Comparison of ENCODE assay signal across 14 cellular contexts in the genomic region with DNA sequence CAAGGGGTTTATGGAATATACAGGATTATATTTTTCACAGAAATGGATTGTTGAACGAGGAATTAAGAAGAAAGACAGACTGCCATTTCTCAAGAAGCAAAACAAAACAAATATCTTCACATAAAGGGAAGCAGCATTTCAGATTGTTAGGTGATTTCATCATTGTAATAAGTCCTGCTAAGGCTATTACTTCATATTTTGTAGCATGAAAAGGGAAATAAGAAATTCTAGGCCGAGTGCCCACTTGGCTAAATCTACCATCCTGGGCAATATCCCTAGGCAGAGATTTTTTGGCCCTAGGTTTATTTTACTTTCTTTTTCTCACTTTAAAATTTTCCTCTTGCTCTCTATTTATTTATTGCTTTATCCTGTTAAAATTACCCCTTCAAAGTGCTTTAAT.
DNase-seq lines count a peak whose midpoint lies in the region; ATAC-seq and TF ChIP-seq lines count a peak whose summit lies in the region.
"Had no signal": no experiment of that assay in that cellular context is flagged by ENCODE, and none has a peak within 500 bp of the region (broad histone marks: within the 10 kb centered on the region; RNA-seq: fewer than 3 reads in every experiment).

No MANE protein-coding gene starts in this region.

- H3K36me3 Mint-ChIP-seq in endodermal cell (ENCODE audit: low read depth), result no peaks in the 10 kb centered on the region
- H3K36me3 Mint-ChIP-seq in stimulated activated naive B cell treated with anti-CD40 and anti-IgM and Interleukin-4, amounts not matched to agents 10 μg/mL and 1 μg/mL and 100 μg/mL, for 72 hours, result no peaks in the 10 kb centered on the region
- H3K36me3 Mint-ChIP-seq: natural killer cell had no signal

- H3K9ac ChIP-seq in endodermal cell (ENCODE audit: extremely low read depth, low read length, poor library complexity, severe bottlenecking), result no peak overlapping the region
- no peak overlapping the region for H3K9ac ChIP-seq in smooth muscle cell (ENCODE audit: low read depth)

- H3K4me1 Mint-ChIP-seq in endodermal cell, result no peaks in the 10 kb centered on the region
- no peaks in the 10 kb centered on the region for H3K4me1 Mint-ChIP-seq in stimulated activated naive B cell treated with anti-CD40 and anti-IgM and Interleukin-4, amounts not matched to agents 10 μg/mL and 1 μg/mL and 100 μg/mL, for 72 hours
- H3K4me1 Mint-ChIP-seq: natural killer cell had no signal

- H3K27ac Mint-ChIP-seq in endodermal cell, result no peak overlapping the region
- no peak overlapping the region for H3K27ac Mint-ChIP-seq in stimulated activated naive B cell treated with anti-CD40 and anti-IgM and Interleukin-4, amounts not matched to agents 10 μg/mL and 1 μg/mL and 100 μg/mL, for 72 hours
- H3K27ac Mint-ChIP-seq: CD4-positive, alpha-beta T cell; natural killer cell had no signal

- no peaks in the 10 kb centered on the region for H3K27me3 Mint-ChIP-seq in endodermal cell (ENCODE audit: insufficient read depth)
- H3K27me3 Mint-ChIP-seq in stimulated activated naive B cell treated with anti-CD40 and anti-IgM and Interleukin-4, amounts not matched to agents 10 μg/mL and 1 μg/mL and 100 μg/mL, for 72 hours, result no peaks in the 10 kb centered on the region
- H3K27me3 Mint-ChIP-seq: CD4-positive, alpha-beta T cell had no signal

- H3K9me3 Mint-ChIP-seq in endodermal cell, result no peaks in the 10 kb centered on the region
- H3K9me3 Mint-ChIP-seq in stimulated activated naive B cell treated with anti-CD40 and anti-IgM and Interleukin-4, amounts not matched to agents 10 μg/mL and 1 μg/mL and 100 μg/mL, for 72 hours, result no peaks in the 10 kb centered on the region
- H3K9me3 Mint-ChIP-seq: CD4-positive, alpha-beta T cell had no signal

- no peak overlapping the region for H3K4me3 Mint-ChIP-seq in endodermal cell
- H3K4me3 Mint-ChIP-seq in stimulated activated naive B cell treated with anti-CD40 and anti-IgM and Interleukin-4, amounts not matched to agents 10 μg/mL and 1 μg/mL and 100 μg/mL, for 72 hours, result no peak overlapping the region
- H3K4me3 Mint-ChIP-seq: CD4-positive, alpha-beta T cell; natural killer cell had no signal

- peaks cover 9% of the 10 kb centered on the region for H4K20me1 ChIP-seq in smooth muscle cell (ENCODE audit: low read depth)

- no peaks in the 10 kb centered on the region for H3K27me3 ChIP-seq in ovary
- H3K27me3 ChIP-seq in endodermal cell (ENCODE audit: control insufficient read depth, insufficient read depth, low read length, poor library complexity, severe bottlenecking), result no peaks in the 10 kb centered on the region
- H3K27me3 ChIP-seq in smooth muscle cell (ENCODE audit: low read depth), result no peaks in the 10 kb centered on the region
- H3K27me3 ChIP-seq: heart right ventricle, testis had no signal

- TF ChIP-seq POLR2A in ovary (IDR thresholded peaks at IDR 0.05), result no peak

- no peaks in the 10 kb centered on the region for H3F3A ChIP-seq in smooth muscle cell (ENCODE audit: low read depth)

- ATAC-seq in SK-N-SH treated with all-trans-retinoic acid at 6 μM for 48 hours (peak; percentile 61), GM19324 (IDR thresholded peaks at IDR 0.05; ENCODE audit: low FRiP score, unreplicated experiment) (no peak)
- ATAC-seq in stimulated activated naive B cell treated with anti-CD40 and anti-IgM and Interleukin-4, amounts not matched to agents 10 μg/mL and 1 μg/mL and 100 μg/mL, for 72 hours (replicated peaks), result no peak
- ATAC-seq: K562, natural killer cell had no signal

- intact Hi-C loops in ovary (cut with DNase I), result no loop called here

- H3K9me3 ChIP-seq in ovary (no peaks in the 10 kb centered on the region), endodermal cell (ENCODE audit: control insufficient read depth, low read length) (no peaks in the 10 kb centered on the region), smooth muscle cell (replicated peaks; ENCODE audit: low read depth) (no peaks in the 10 kb centered on the region)
- H3K9me3 ChIP-seq: heart right ventricle, testis had no signal

- no peak for TF ChIP-seq EP300 in ovary (IDR thresholded peaks at IDR 0.05)

- H2AFZ ChIP-seq in smooth muscle cell (ENCODE audit: low read depth), result no peak overlapping the region

- H3K4me1 ChIP-seq in ovary (ENCODE audit: insufficient read depth), result no peaks in the 10 kb centered on the region
- H3K4me1 ChIP-seq in endodermal cell (ENCODE audit: control insufficient read depth, insufficient read depth, low read length), result no peaks in the 10 kb centered on the region
- no peaks in the 10 kb centered on the region for H3K4me1 ChIP-seq in smooth muscle cell (ENCODE audit: low read depth)
- H3K4me1 ChIP-seq: testis had no signal

- H3K4me2 ChIP-seq in smooth muscle cell, result no peak overlapping the region

- DNase-seq in ELR (ENCODE audit: low read depth) (peak; percentile 7), fibroblast of peridontal ligament (ENCODE audit: extremely low read depth) (peak; percentile 94), ovary (peak in 3 of 5 donors; percentile 23 to 46 (median 36)), endodermal cell (no peak), smooth muscle cell (lab: John Stamatoyannopoulos, UW; ENCODE audit: unreplicated experiment) (no peak)
- no peak for DNase-seq in stimulated activated naive B cell treated with anti-CD40 and anti-IgM and Interleukin-4, amounts not matched to agents 10 μg/mL and 1 μg/mL and 100 μg/mL, for 72 hours
- DNase-seq: CD4-positive, alpha-beta T cell; heart right ventricle; natural killer cell; stimulated activated CD4-positive, alpha-beta T cell treated with anti-CD3 and anti-CD28 coated beads, Interleukin-4, amount 100 ng/mL, for 24 hours; testis had no signal

- TF ChIP-seq CTCF in ovary (IDR thresholded peaks at IDR 0.05) (no peak), endodermal cell (conservative IDR thresholded peaks at IDR 0.05) (no peak), smooth muscle cell (IDR thresholded peaks at IDR 0.05; ENCODE audit: borderline replicate concordance, insufficient read depth, poor library complexity, severe bottlenecking) (no peak)

- no peak overlapping the region for H3K4me3 ChIP-seq in ovary
- H3K4me3 ChIP-seq in endodermal cell (ENCODE audit: low read length), result no peak overlapping the region
- no peak overlapping the region for H3K4me3 ChIP-seq in smooth muscle cell
- H3K4me3 ChIP-seq: heart right ventricle, K562, testis had no signal

- peaks cover 37% of the 10 kb centered on the region for H3K79me2 ChIP-seq in smooth muscle cell (ENCODE audit: low read depth)

- WGBS in ovary, 3 donors, result 10 to 17% (median 12%) methylated on average over 2 of the region's 2 CpGs
- 83% methylated on average over 2 of the region's 2 CpGs; no CpG with 5 or more reads in 1 of the 2 experiments for WGBS in endodermal cell (ENCODE audit: insufficient coverage in 1 of 2, insufficient read length in 1 of 2), 2 experiments
- WGBS in smooth muscle cell (ENCODE audit: low lambda C conversion rate), result 99% methylated on average over 2 of the region's 2 CpGs

- H3K27ac ChIP-seq in ovary (peak overlapping the region in 1 of 2 donors; percentile 26), endodermal cell (ENCODE audit: low read depth, low read length) (no peak overlapping the region), smooth muscle cell (ENCODE audit: low read depth) (no peak overlapping the region)

- no peaks in the 10 kb centered on the region for H3K36me3 ChIP-seq in ovary
- H3K36me3 ChIP-seq in endodermal cell (ENCODE audit: control insufficient read depth, insufficient read depth, low read length), result no peaks in the 10 kb centered on the region
- no peaks in the 10 kb centered on the region for H3K36me3 ChIP-seq in smooth muscle cell (ENCODE audit: low read depth)
- H3K36me3 ChIP-seq: heart right ventricle had no signal

TF ChIP-seq in SK-N-SH treated with all-trans-retinoic acid at 6 μM for 48 hours, 23 proteins besides CTCF, POLR2A, EP300 and RAD21 (continues in another document):
- TF ChIP-seq TOX (CRISPR knock-in tag; IDR thresholded peaks at IDR 0.05; ENCODE audit: borderline replicate concordance) (no peak), ZNF565 (CRISPR knock-in tag; conservative IDR thresholded peaks at IDR 0.05; ENCODE audit: low read depth) (no peak), ARNTL (CRISPR knock-in tag; IDR thresholded peaks at IDR 0.05; ENCODE audit: borderline replicate concordance, low read depth) (no peak), CREB5 (CRISPR knock-in tag; IDR thresholded peaks at IDR 0.05; ENCODE audit: low read depth) (no peak), ZNF70 (CRISPR knock-in tag; IDR thresholded peaks at IDR 0.05) (no peak), RARB (CRISPR knock-in tag; IDR thresholded peaks at IDR 0.05) (no peak), SNAI2 (CRISPR knock-in tag; IDR thresholded peaks at IDR 0.05) (no peak)
- TF ChIP-seq, protein P1, sequence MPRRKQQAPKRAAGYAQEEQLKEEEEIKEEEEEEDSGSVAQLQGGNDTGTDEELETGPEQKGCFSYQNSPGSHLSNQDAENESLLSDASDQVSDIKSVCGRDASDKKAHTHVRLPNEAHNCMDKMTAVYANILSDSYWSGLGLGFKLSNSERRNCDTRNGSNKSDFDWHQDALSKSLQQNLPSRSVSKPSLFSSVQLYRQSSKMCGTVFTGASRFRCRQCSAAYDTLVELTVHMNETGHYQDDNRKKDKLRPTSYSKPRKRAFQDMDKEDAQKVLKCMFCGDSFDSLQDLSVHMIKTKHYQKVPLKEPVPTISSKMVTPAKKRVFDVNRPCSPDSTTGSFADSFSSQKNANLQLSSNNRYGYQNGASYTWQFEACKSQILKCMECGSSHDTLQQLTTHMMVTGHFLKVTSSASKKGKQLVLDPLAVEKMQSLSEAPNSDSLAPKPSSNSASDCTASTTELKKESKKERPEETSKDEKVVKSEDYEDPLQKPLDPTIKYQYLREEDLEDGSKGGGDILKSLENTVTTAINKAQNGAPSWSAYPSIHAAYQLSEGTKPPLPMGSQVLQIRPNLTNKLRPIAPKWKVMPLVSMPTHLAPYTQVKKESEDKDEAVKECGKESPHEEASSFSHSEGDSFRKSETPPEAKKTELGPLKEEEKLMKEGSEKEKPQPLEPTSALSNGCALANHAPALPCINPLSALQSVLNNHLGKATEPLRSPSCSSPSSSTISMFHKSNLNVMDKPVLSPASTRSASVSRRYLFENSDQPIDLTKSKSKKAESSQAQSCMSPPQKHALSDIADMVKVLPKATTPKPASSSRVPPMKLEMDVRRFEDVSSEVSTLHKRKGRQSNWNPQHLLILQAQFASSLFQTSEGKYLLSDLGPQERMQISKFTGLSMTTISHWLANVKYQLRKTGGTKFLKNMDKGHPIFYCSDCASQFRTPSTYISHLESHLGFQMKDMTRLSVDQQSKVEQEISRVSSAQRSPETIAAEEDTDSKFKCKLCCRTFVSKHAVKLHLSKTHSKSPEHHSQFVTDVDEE (CRISPR knock-in tag; IDR thresholded peaks at IDR 0.05), result no peak

Comparison
In these comparisons a context has a peak if more than half of its experiments do, and no peak if none do; other contexts are left out.
1. DNase-seq: peak in ELR (single experiment), fibroblast of peridontal ligament (single experiment) and ovary (3 of 5); none in endodermal cell (single experiment), stimulated activated naive B cell treated with anti-CD40 and anti-IgM and Interleukin-4, amounts not matched to agents 10 μg/mL and 1 μg/mL and 100 μg/mL, for 72 hours (single experiment) and smooth muscle cell (single experiment).